ENCODE assay signal across 9 cellular contexts in the genomic region with DNA sequence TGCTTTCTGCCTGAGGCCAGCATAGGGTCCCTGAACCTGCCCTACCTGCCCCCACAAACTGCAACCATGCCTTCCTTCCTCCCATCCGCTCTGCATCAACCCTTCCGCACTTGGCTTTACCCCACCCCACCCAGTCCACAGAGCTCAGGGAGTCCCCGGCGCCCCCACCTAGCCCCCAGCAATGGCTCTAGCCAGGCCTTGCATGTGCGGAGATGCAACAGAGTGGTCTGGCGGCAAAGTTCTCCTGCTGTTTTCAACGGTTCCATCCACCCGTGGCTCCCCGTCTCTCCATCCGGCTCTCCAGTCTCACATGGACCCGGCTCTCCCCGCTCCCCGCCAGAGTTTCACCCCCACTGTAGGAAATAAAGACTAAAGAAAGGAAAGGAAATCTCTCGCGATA. TPM values are rescaled to one million over a fixed set of nuclear protein-coding genes. Genes with fewer than 3 reads are reported as not detected.
DNase-seq lines count a peak whose midpoint lies in the region; ATAC-seq and TF ChIP-seq lines count a peak whose summit lies in the region.
"Had no signal": no experiment of that assay in that cellular context is flagged by ENCODE, and none has a peak within 500 bp of the region (broad histone marks: within the 10 kb centered on the region; RNA-seq: fewer than 3 reads in every experiment).

No MANE protein-coding gene starts in this region.

- H3K4me1 Mint-ChIP-seq in activated CD8-positive, alpha-beta T cell treated with anti-CD3 and anti-CD28 coated beads, Interleukin-2, amount 10 ng/mL, durations not matched to agents 7 days and 5 days (ENCODE audit: low read depth) = peaks cover 34% of the 10 kb centered on the region

- DNase-seq in cardiac muscle cell (ENCODE audit: low read depth in 1 of 2, low spot score in 1 of 2) = no peak
- DNase-seq in Right ventricle myocardium superior = no peak
- no peak for DNase-seq in activated CD8-positive, alpha-beta T cell treated with anti-CD3 and anti-CD28 coated beads, Interleukin-2, amount 10 ng/mL, durations not matched to agents 7 days and 5 days
- DNase-seq in lower lobe of right lung = no peak
- DNase-seq in upper lobe of right lung = no peak
- DNase-seq in D341Med (ENCODE audit: low spot score) = no peak
- DNase-seq in T1000 (lab: John Stamatoyannopoulos, UW) = no peak

- no peaks in the 10 kb centered on the region for H3K9me3 ChIP-seq in cardiac muscle cell (ENCODE audit: low read depth)
- H3K9me3 ChIP-seq in lower lobe of right lung = no peaks in the 10 kb centered on the region
- H3K9me3 ChIP-seq in upper lobe of right lung = no peaks in the 10 kb centered on the region

- peaks cover 43% of the 10 kb centered on the region for H3K27me3 Mint-ChIP-seq in activated CD8-positive, alpha-beta T cell treated with anti-CD3 and anti-CD28 coated beads, Interleukin-2, amount 10 ng/mL, durations not matched to agents 7 days and 5 days (ENCODE audit: low read depth)

- intact Hi-C loops in Right ventricle myocardium superior (cut with DNase I) = loop anchor here (10.0 kb wide), 1 partner anchor 262 kb away; no protein-coding TSS in a partner anchor
- intact Hi-C loops in lower lobe of right lung (cut with DNase I) = no loop called here
- intact Hi-C loops in upper lobe of right lung (cut with DNase I) = no loop called here

- ATAC-seq in Right ventricle myocardium superior (ENCODE audit: poor library complexity) = no peak
- no peak for ATAC-seq in activated CD8-positive, alpha-beta T cell treated with anti-CD3 and anti-CD28 coated beads, Interleukin-2, amount 10 ng/mL, durations not matched to agents 7 days and 5 days
- ATAC-seq in lower lobe of right lung = no peak
- ATAC-seq in upper lobe of right lung = no peak
- no peak for ATAC-seq in HG02973 (IDR thresholded peaks at IDR 0.05; ENCODE audit: unreplicated experiment)
- ATAC-seq: activated CD4-positive, CD25-positive, alpha-beta regulatory T cell treated with anti-CD3 and anti-CD28 coated beads, Interleukin-2, amount 50 U/mL, for 24 hours had no signal

- H3K36me3 Mint-ChIP-seq in activated CD8-positive, alpha-beta T cell treated with anti-CD3 and anti-CD28 coated beads, Interleukin-2, amount 10 ng/mL, durations not matched to agents 7 days and 5 days (ENCODE audit: low read depth) = no peaks in the 10 kb centered on the region

- H3K9me3 Mint-ChIP-seq in activated CD8-positive, alpha-beta T cell treated with anti-CD3 and anti-CD28 coated beads, Interleukin-2, amount 10 ng/mL, durations not matched to agents 7 days and 5 days (ENCODE audit: insufficient read depth) = no peaks in the 10 kb centered on the region

- CTCF ChIA-PET in activated CD8-positive, alpha-beta T cell treated with anti-CD3 and anti-CD28 coated beads, Interleukin-2, amount 10 ng/mL, durations not matched to agents 7 days and 5 days (lab: Charles Lee) = interaction anchor here (1.4 to 1.9 kb wide), 2 partner anchors 236 to 258 kb away, joined by 3 to 9 read pairs; no protein-coding TSS in a partner anchor

- TF ChIP-seq CTCF in cardiac muscle cell (IDR thresholded peaks at IDR 0.05; ENCODE audit: low read depth, low read length) = no peak
- no peak for TF ChIP-seq CTCF in lower lobe of right lung (IDR thresholded peaks at IDR 0.05)
- TF ChIP-seq CTCF in upper lobe of right lung (IDR thresholded peaks at IDR 0.05) = no peak

- H3K27me3 ChIP-seq in cardiac muscle cell (peaks cover 56% of the 10 kb centered on the region), lower lobe of right lung (ENCODE audit: low read depth) (peaks cover 74% of the 10 kb centered on the region), upper lobe of right lung (peaks cover 64% of the 10 kb centered on the region)

- no peak overlapping the region for H3K27ac Mint-ChIP-seq in activated CD8-positive, alpha-beta T cell treated with anti-CD3 and anti-CD28 coated beads, Interleukin-2, amount 10 ng/mL, durations not matched to agents 7 days and 5 days

- H3K36me3 ChIP-seq in cardiac muscle cell (no peaks in the 10 kb centered on the region), lower lobe of right lung (no peaks in the 10 kb centered on the region), upper lobe of right lung (no peaks in the 10 kb centered on the region)

- H3K4me1 ChIP-seq in cardiac muscle cell (ENCODE audit: low read depth) = no peaks in the 10 kb centered on the region
- H3K4me1 ChIP-seq in lower lobe of right lung = peaks cover 14% of the 10 kb centered on the region
- peaks cover 16% of the 10 kb centered on the region for H3K4me1 ChIP-seq in upper lobe of right lung

- POLR2A ChIA-PET in activated CD8-positive, alpha-beta T cell treated with anti-CD3 and anti-CD28 coated beads, Interleukin-2, amount 10 ng/mL, durations not matched to agents 7 days and 5 days (lab: Charles Lee) = no interaction called here

- H3K4me3 ChIP-seq in cardiac muscle cell = peak overlapping the region; percentile 39
- peak overlapping the region; percentile 50 for H3K4me3 ChIP-seq in lower lobe of right lung
- H3K4me3 ChIP-seq in upper lobe of right lung = peak overlapping the region; percentile 47

- H3K27ac ChIP-seq in cardiac muscle cell (no peak overlapping the region), lower lobe of right lung (no peak overlapping the region), upper lobe of right lung (no peak overlapping the region)

- peak overlapping the region; percentile 43 for H3K4me3 Mint-ChIP-seq in activated CD8-positive, alpha-beta T cell treated with anti-CD3 and anti-CD28 coated beads, Interleukin-2, amount 10 ng/mL, durations not matched to agents 7 days and 5 days

RNA-seq across cellular contexts. Expression of a gene that starts 0.8 kb away (rescaled TPM):
- total RNA-seq in cardiac muscle cell = 0.15 TPM in 1 of 2 replicates, not detected in the other
- polyA plus RNA-seq in cardiac muscle cell = not detected in 2 replicates
- total RNA-seq in Right ventricle myocardium superior = not detected
- total RNA-seq in activated CD8-positive, alpha-beta T cell treated with anti-CD3 and anti-CD28 coated beads, Interleukin-2, amount 10 ng/mL, durations not matched to agents 7 days and 5 days = not detected
- total RNA-seq in lower lobe of right lung = not detected
- total RNA-seq in upper lobe of right lung = not detected
